ENCODE assay signal across 1 cellular context in genomic region chr2:55167630-55167967, GRCh38.
TF ChIP-seq lines count a peak whose summit lies in the region.

No MANE protein-coding gene starts in this region.

TF ChIP-seq in WTC11, 78 proteins besides CTCF, POLR2A, EP300 and RAD21 (continued from another document):
- TF ChIP-seq, protein P1, sequence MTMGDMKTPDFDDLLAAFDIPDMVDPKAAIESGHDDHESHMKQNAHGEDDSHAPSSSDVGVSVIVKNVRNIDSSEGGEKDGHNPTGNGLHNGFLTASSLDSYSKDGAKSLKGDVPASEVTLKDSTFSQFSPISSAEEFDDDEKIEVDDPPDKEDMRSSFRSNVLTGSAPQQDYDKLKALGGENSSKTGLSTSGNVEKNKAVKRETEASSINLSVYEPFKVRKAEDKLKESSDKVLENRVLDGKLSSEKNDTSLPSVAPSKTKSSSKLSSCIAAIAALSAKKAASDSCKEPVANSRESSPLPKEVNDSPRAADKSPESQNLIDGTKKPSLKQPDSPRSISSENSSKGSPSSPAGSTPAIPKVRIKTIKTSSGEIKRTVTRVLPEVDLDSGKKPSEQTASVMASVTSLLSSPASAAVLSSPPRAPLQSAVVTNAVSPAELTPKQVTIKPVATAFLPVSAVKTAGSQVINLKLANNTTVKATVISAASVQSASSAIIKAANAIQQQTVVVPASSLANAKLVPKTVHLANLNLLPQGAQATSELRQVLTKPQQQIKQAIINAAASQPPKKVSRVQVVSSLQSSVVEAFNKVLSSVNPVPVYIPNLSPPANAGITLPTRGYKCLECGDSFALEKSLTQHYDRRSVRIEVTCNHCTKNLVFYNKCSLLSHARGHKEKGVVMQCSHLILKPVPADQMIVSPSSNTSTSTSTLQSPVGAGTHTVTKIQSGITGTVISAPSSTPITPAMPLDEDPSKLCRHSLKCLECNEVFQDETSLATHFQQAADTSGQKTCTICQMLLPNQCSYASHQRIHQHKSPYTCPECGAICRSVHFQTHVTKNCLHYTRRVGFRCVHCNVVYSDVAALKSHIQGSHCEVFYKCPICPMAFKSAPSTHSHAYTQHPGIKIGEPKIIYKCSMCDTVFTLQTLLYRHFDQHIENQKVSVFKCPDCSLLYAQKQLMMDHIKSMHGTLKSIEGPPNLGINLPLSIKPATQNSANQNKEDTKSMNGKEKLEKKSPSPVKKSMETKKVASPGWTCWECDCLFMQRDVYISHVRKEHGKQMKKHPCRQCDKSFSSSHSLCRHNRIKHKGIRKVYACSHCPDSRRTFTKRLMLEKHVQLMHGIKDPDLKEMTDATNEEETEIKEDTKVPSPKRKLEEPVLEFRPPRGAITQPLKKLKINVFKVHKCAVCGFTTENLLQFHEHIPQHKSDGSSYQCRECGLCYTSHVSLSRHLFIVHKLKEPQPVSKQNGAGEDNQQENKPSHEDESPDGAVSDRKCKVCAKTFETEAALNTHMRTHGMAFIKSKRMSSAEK (CRISPR knock-in tag; IDR thresholded peaks at IDR 0.05; ENCODE audit: borderline replicate concordance): no peak
- TF ChIP-seq, protein P2, sequence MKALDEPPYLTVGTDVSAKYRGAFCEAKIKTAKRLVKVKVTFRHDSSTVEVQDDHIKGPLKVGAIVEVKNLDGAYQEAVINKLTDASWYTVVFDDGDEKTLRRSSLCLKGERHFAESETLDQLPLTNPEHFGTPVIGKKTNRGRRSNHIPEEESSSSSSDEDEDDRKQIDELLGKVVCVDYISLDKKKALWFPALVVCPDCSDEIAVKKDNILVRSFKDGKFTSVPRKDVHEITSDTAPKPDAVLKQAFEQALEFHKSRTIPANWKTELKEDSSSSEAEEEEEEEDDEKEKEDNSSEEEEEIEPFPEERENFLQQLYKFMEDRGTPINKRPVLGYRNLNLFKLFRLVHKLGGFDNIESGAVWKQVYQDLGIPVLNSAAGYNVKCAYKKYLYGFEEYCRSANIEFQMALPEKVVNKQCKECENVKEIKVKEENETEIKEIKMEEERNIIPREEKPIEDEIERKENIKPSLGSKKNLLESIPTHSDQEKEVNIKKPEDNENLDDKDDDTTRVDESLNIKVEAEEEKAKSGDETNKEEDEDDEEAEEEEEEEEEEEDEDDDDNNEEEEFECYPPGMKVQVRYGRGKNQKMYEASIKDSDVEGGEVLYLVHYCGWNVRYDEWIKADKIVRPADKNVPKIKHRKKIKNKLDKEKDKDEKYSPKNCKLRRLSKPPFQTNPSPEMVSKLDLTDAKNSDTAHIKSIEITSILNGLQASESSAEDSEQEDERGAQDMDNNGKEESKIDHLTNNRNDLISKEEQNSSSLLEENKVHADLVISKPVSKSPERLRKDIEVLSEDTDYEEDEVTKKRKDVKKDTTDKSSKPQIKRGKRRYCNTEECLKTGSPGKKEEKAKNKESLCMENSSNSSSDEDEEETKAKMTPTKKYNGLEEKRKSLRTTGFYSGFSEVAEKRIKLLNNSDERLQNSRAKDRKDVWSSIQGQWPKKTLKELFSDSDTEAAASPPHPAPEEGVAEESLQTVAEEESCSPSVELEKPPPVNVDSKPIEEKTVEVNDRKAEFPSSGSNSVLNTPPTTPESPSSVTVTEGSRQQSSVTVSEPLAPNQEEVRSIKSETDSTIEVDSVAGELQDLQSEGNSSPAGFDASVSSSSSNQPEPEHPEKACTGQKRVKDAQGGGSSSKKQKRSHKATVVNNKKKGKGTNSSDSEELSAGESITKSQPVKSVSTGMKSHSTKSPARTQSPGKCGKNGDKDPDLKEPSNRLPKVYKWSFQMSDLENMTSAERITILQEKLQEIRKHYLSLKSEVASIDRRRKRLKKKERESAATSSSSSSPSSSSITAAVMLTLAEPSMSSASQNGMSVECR (CRISPR knock-in tag; IDR thresholded peaks at IDR 0.05; ENCODE audit: borderline replicate concordance): no peak
- TF ChIP-seq ELF4 (CRISPR knock-in tag; IDR thresholded peaks at IDR 0.05; ENCODE audit: low read depth) (no peak), CREB1 (CRISPR knock-in tag; IDR thresholded peaks at IDR 0.05) (no peak), PRDM15 (CRISPR knock-in tag; IDR thresholded peaks at IDR 0.05) (no peak), ZNF512 (CRISPR knock-in tag; IDR thresholded peaks at IDR 0.05; ENCODE audit: borderline replicate concordance) (no peak), HMGXB4 (CRISPR knock-in tag; IDR thresholded peaks at IDR 0.05) (no peak), ERG (CRISPR knock-in tag; IDR thresholded peaks at IDR 0.05) (no peak), ZNF416 (CRISPR knock-in tag; IDR thresholded peaks at IDR 0.05) (no peak)
